32 cellular contexts compared by ENCODE assay signal in genomic region chr6:66199146-66199545, GRCh38.
"Had no signal": no experiment of that assay in that cellular context is flagged by ENCODE, and none has a peak within 500 bp of the region (broad histone marks: within the 10 kb centered on the region; RNA-seq: fewer than 3 reads in every experiment).

No MANE protein-coding gene starts in this region.

- H3K36me3 ChIP-seq: adrenal gland, breast epithelium, cardiac muscle cell, gastroesophageal sphincter, WERI-Rb-1 had no signal

- H3K27me3 ChIP-seq: adrenal gland, breast epithelium, cardiac muscle cell, dorsolateral prefrontal cortex, gastroesophageal sphincter had no signal

- H3K4me3 ChIP-seq: adrenal gland, breast epithelium, cardiac muscle cell, coronary artery, dorsolateral prefrontal cortex, gastroesophageal sphincter had no signal

- H3K9me3 ChIP-seq: adrenal gland, gastroesophageal sphincter had no signal

- H3K4me1 ChIP-seq: adrenal gland, breast epithelium, gastroesophageal sphincter had no signal

- H3K27ac ChIP-seq: adrenal gland, breast epithelium, cardiac muscle cell, coronary artery, dorsolateral prefrontal cortex, gastroesophageal sphincter, WERI-Rb-1 had no signal

- DNase-seq: activated B cell treated with CpG ODN at 0.5 μM for 24 hours; activated CD4-positive, alpha-beta T cell treated with anti-CD3 and anti-CD28 coated beads for 48 hours; activated CD4-positive, alpha-beta T cell treated with anti-CD3 and anti-CD28 coated beads, Interleukin-2, amount 50 U/mL, for 1 hour; activated CD4-positive, alpha-beta T cell treated with anti-CD3 and anti-CD28 coated beads, Interleukin-2, amount 50 U/mL, for 48 hours; activated CD8-positive, alpha-beta memory T cell treated with anti-CD3 and anti-CD28 coated beads for 24 hours; activated CD8-positive, alpha-beta T cell treated with anti-CD3 and anti-CD28 coated beads for 36 hours; activated effector memory CD4-positive, alpha-beta T cell treated with Interleukin-2 at 50 U/mL for 16 hours; activated gamma-delta T cell treated with Interleukin-2 at 50 U/mL for 16 hours; activated naive CD4-positive, alpha-beta T cell treated with anti-CD3 and anti-CD28 coated beads, Interleukin-2, amount 50 U/mL, for 16 hours; activated naive CD4-positive, alpha-beta T cell treated with Interleukin-2 at 50 U/mL for 16 hours; activated T-cell treated with anti-CD3 and anti-CD28 coated beads, Interleukin-2, amount 50 U/mL, for 4 hours; adrenal gland; amygdala; aorta; central memory CD4-positive, alpha-beta T cell; cerebellar nuclear complex; dorsolateral prefrontal cortex; effector memory CD4-positive, alpha-beta T cell; endodermal cell; foreskin melanocyte; head of caudate nucleus; T-helper 1 cell; T-helper 17 cell; T1000; WERI-Rb-1 had no signal

- ATAC-seq: activated CD4-positive, CD25-positive, alpha-beta regulatory T cell treated with anti-CD3 and anti-CD28 coated beads, Interleukin-2, amount 50 U/mL, for 24 hours; activated CD8-positive, alpha-beta T cell treated with anti-CD3 and anti-CD28 coated beads for 36 hours; activated T-cell treated with anti-CD3 and anti-CD28 coated beads, Interleukin-2, amount 50 U/mL, for 4 hours; activated T-helper 17 cell treated with anti-CD3 and anti-CD28 coated beads, Interleukin-2, amount 50 U/mL, for 72 hours; esophagus mucosa; gastroesophageal sphincter; T-helper 17 cell had no signal
